ENCODE assay signal across 16 cellular contexts in genomic region chr1:2819429-2819828, GRCh38. TPM values are rescaled to one million over a fixed set of nuclear protein-coding genes. Genes with fewer than 3 reads are reported as not detected.
DNase-seq lines count a peak whose midpoint lies in the region; ATAC-seq and TF ChIP-seq lines count a peak whose summit lies in the region.
"Had no signal": no experiment of that assay in that cellular context is flagged by ENCODE, and none has a peak within 500 bp of the region (broad histone marks: within the 10 kb centered on the region; RNA-seq: fewer than 3 reads in every experiment).

No MANE protein-coding gene starts in this region.

- no peaks in the 10 kb centered on the region for H3K4me1 ChIP-seq in right atrium auricular region
- no peaks in the 10 kb centered on the region for H3K4me1 ChIP-seq in psoas muscle
- peaks cover 0 to 7% (median 3%) of the 10 kb centered on the region in 4 donors for H3K4me1 ChIP-seq in stomach
- H3K4me1 ChIP-seq: A549, BE2C had no signal

- H3K27ac ChIP-seq in right atrium auricular region, result no peak overlapping the region
- no peak overlapping the region for H3K27ac ChIP-seq in psoas muscle
- H3K27ac ChIP-seq in stomach, result no peak overlapping the region
- H3K27ac ChIP-seq: A549, C4-2B, GM23248 had no signal

- H3K9me3 Mint-ChIP-seq in chondrocyte (ENCODE audit: low read depth), result peaks cover 23% of the 10 kb centered on the region
- H3K9me3 Mint-ChIP-seq in natural killer cell treated with Interleukin-12 subunit alpha and Interleukin-12 subunit beta and Interleukin-15 and Interleukin-18, amount 100 ng/mL, for 72 hours, result no peaks in the 10 kb centered on the region

- no peaks in the 10 kb centered on the region for H3K27me3 Mint-ChIP-seq in chondrocyte (ENCODE audit: low read depth)
- H3K27me3 Mint-ChIP-seq in natural killer cell treated with Interleukin-12 subunit alpha and Interleukin-12 subunit beta and Interleukin-15 and Interleukin-18, amount 100 ng/mL, for 72 hours, result peaks cover 9 to 12% of the 10 kb centered on the region in 2 donors

- H3K4me3 Mint-ChIP-seq in chondrocyte (ENCODE audit: unreplicated experiment), result no peak overlapping the region
- H3K4me3 Mint-ChIP-seq in natural killer cell treated with Interleukin-12 subunit alpha and Interleukin-12 subunit beta and Interleukin-15 and Interleukin-18, amount 100 ng/mL, for 72 hours, result no peak overlapping the region
- H3K4me3 Mint-ChIP-seq: CD4-positive, alpha-beta memory T cell had no signal

- no peak for TF ChIP-seq POLR2A in stomach (IDR thresholded peaks at IDR 0.05)

- H3K4me3 ChIP-seq in right atrium auricular region (no peak overlapping the region), psoas muscle (no peak overlapping the region), stomach (no peak overlapping the region)
- H3K4me3 ChIP-seq: A549, GM12878, GM23248 had no signal

- no peak for TF ChIP-seq CTCF in right atrium auricular region (IDR thresholded peaks at IDR 0.05)
- no peak for TF ChIP-seq CTCF in chondrocyte (IDR thresholded peaks at IDR 0.05)
- no peak for TF ChIP-seq CTCF in psoas muscle (IDR thresholded peaks at IDR 0.05)
- TF ChIP-seq CTCF in stomach (IDR thresholded peaks at IDR 0.05), result no peak

- DNase-seq in left cardiac atrium (peak; percentile 8), right atrium auricular region (ENCODE audit: low spot score) (no peak), chondrocyte (ENCODE audit: low spot score) (peak; percentile 84), psoas muscle (peak; percentile 3 to 31), NCI-H2029 treated with DMSO at 0.1 percent for 48 hours (lab: John Stamatoyannopoulos, UW) (no peak), stomach (no peak), dermis blood vessel endothelial cell (no peak)
- no peak for DNase-seq in natural killer cell treated with Interleukin-12 subunit alpha and Interleukin-12 subunit beta and Interleukin-15 and Interleukin-18, amount 100 ng/mL, for 72 hours (ENCODE audit: low spot score)
- DNase-seq: BE2C; CD4-positive, alpha-beta memory T cell; DMS79; GM23248 had no signal

- H3K27ac Mint-ChIP-seq in chondrocyte (ENCODE audit: unreplicated experiment), result no peak overlapping the region
- no peak overlapping the region for H3K27ac Mint-ChIP-seq in natural killer cell treated with Interleukin-12 subunit alpha and Interleukin-12 subunit beta and Interleukin-15 and Interleukin-18, amount 100 ng/mL, for 72 hours

- H3K36me3 ChIP-seq in right atrium auricular region (no peaks in the 10 kb centered on the region), psoas muscle (ENCODE audit: insufficient read depth in 1 of 2, low read depth in 1 of 2) (no peaks in the 10 kb centered on the region), stomach (no peaks in the 10 kb centered on the region)
- H3K36me3 ChIP-seq: BE2C had no signal

- no peaks in the 10 kb centered on the region for H3K4me1 Mint-ChIP-seq in chondrocyte (ENCODE audit: low read depth)
- H3K4me1 Mint-ChIP-seq in natural killer cell treated with Interleukin-12 subunit alpha and Interleukin-12 subunit beta and Interleukin-15 and Interleukin-18, amount 100 ng/mL, for 72 hours (ENCODE audit: low read depth in 2 of 2), result no peaks in the 10 kb centered on the region
- H3K4me1 Mint-ChIP-seq: CD4-positive, alpha-beta memory T cell had no signal

- H3K36me3 Mint-ChIP-seq in chondrocyte (ENCODE audit: low read depth), result no peaks in the 10 kb centered on the region
- H3K36me3 Mint-ChIP-seq in natural killer cell treated with Interleukin-12 subunit alpha and Interleukin-12 subunit beta and Interleukin-15 and Interleukin-18, amount 100 ng/mL, for 72 hours, result no peaks in the 10 kb centered on the region
- H3K36me3 Mint-ChIP-seq: CD4-positive, alpha-beta memory T cell had no signal

- no peak for TF ChIP-seq EP300 in stomach (IDR thresholded peaks at IDR 0.05)

- H3K9me3 ChIP-seq in right atrium auricular region, result no peaks in the 10 kb centered on the region
- H3K9me3 ChIP-seq in psoas muscle, result no peaks in the 10 kb centered on the region
- H3K9me3 ChIP-seq in stomach, result no peaks in the 10 kb centered on the region
- H3K9me3 ChIP-seq: A549, BE2C had no signal

- intact Hi-C loops in left cardiac atrium (cut with DNase I) (no loop called here), psoas muscle (cut with DNase I) (no loop called here), stomach (cut with DNase I; ENCODE audit: low total_unique reads) (no loop called here)

- ATAC-seq in left cardiac atrium (no peak), psoas muscle (no peak)
- peak; percentile 4 to 8 for ATAC-seq in natural killer cell treated with Interleukin-12 subunit alpha and Interleukin-12 subunit beta and Interleukin-15 and Interleukin-18, amount 100 ng/mL, for 72 hours
- ATAC-seq: A549, GM12878, HCT116 had no signal

- H3K27me3 ChIP-seq in right atrium auricular region (no peaks in the 10 kb centered on the region), psoas muscle (ENCODE audit: insufficient read depth in 3 of 3, low read length in 2 of 3) (peaks cover 0 to 29% (median 5%) of the 10 kb centered on the region in 3 donors), stomach (peaks cover 0 to 79% (median 8%) of the 10 kb centered on the region in 3 donors)
- H3K27me3 ChIP-seq: BE2C had no signal

- WGBS in psoas muscle, 3 donors, result 88 to 90% (median 88%) methylated on average over 5 of the region's 5 CpGs
- WGBS in stomach, 5 donors, result 84 to 93% (median 85%) methylated on average over 5 of the region's 5 CpGs

RNA-seq across cellular contexts. Expression of gene TTC34, which starts 17.9 kb away (rescaled TPM):
- total RNA-seq in left cardiac atrium (under 1 TPM; 0.52 to 0.53 TPM), right atrium auricular region (under 1 TPM; 0.08 to 0.11 TPM), chondrocyte (0.60 to 1.8 TPM (median 0.67 TPM) in 3 replicates), psoas muscle (under 1 TPM; 0.04 to 0.15 (median 0.06) TPM), stomach (1 to 10 TPM in 1 of 5 donors, under 1 TPM in 3, not detected in 1; 0.29 to 1.3 (median 0.48) TPM), dermis blood vessel endothelial cell (under 0.01 and 0.05 TPM in 2 replicates)
- under 1 TPM; 0.40 to 0.56 TPM for total RNA-seq in natural killer cell treated with Interleukin-12 subunit alpha and Interleukin-12 subunit beta and Interleukin-15 and Interleukin-18, amount 100 ng/mL, for 72 hours
- polyA plus RNA-seq in psoas muscle (under 1 TPM; 0.01 to 0.03 (median 0.01) TPM), stomach (under 1 TPM in 2 of 3 donors, not detected in 1; 0.06 to 0.10 TPM)

Comparison
In these comparisons a context has a peak if more than half of its experiments do, and no peak if none do; other contexts are left out.
1. DNase-seq: peak in left cardiac atrium (single experiment), chondrocyte (single experiment) and psoas muscle (2 of 2); none in right atrium auricular region (single experiment), natural killer cell treated with Interleukin-12 subunit alpha and Interleukin-12 subunit beta and Interleukin-15 and Interleukin-18, amount 100 ng/mL, for 72 hours (single experiment), NCI-H2029 treated with DMSO at 0.1 percent for 48 hours (single experiment), stomach (single experiment) and dermis blood vessel endothelial cell (single experiment).
2. ATAC-seq: peak in natural killer cell treated with Interleukin-12 subunit alpha and Interleukin-12 subunit beta and Interleukin-15 and Interleukin-18, amount 100 ng/mL, for 72 hours (2 of 2); none in left cardiac atrium (0 of 2) and psoas muscle (0 of 4).